26 cellular contexts compared by ENCODE assay signal in the genomic region with DNA sequence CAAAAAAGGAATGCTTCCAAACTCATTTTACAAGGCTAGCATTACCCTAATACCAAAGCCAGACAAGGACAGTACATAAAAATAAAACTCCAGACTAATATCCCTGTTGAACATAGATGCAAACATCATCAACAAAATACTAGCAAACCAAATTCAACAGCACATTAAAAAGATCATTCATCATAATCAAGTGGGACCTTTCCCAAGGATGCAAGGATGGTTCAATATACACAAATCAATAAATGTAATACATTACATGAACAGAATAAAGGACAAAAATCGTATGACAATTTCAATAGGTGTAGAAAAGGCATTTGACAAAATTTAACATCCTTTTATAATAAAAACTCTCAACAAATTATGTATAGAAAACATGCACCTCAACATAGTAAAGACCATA.
"Had no signal": no experiment of that assay in that cellular context is flagged by ENCODE, and none has a peak within 500 bp of the region (broad histone marks: within the 10 kb centered on the region; RNA-seq: fewer than 3 reads in every experiment).

No MANE protein-coding gene starts in this region.

- H3K27me3 ChIP-seq: colonic mucosa, esophagus muscularis mucosa, esophagus squamous epithelium, foreskin keratinocyte, gastrocnemius medialis, gastroesophageal sphincter, heart left ventricle, heart right ventricle had no signal

- H3K9me3 ChIP-seq: colonic mucosa, gastrocnemius medialis had no signal

- FAIRE-seq: endometrium, endothelial cell of umbilical vein had no signal

- H3K4me3 ChIP-seq: colonic mucosa, coronary artery, dorsolateral prefrontal cortex, esophagus muscularis mucosa, esophagus squamous epithelium, gastrocnemius medialis, gastroesophageal sphincter, heart left ventricle, heart right ventricle had no signal

- ATAC-seq: effector memory CD8-positive, alpha-beta T cell; esophagus mucosa; foreskin keratinocyte; gastrocnemius medialis; gastroesophageal sphincter; heart left ventricle; heart right ventricle had no signal

- H3K27ac ChIP-seq: colonic mucosa, coronary artery, dorsolateral prefrontal cortex, epithelial cell of prostate, esophagus muscularis mucosa, esophagus squamous epithelium, foreskin keratinocyte, gastrocnemius medialis, gastroesophageal sphincter, heart left ventricle, heart right ventricle had no signal

- H3K36me3 ChIP-seq: colonic mucosa, esophagus muscularis mucosa, esophagus squamous epithelium, gastrocnemius medialis, gastroesophageal sphincter, heart left ventricle, heart right ventricle had no signal

- H3K4me1 ChIP-seq: colonic mucosa, esophagus muscularis mucosa, esophagus squamous epithelium, foreskin keratinocyte, gastrocnemius medialis, gastroesophageal sphincter, heart left ventricle, heart right ventricle had no signal

- DNase-seq: colonic mucosa; cortex of kidney; dermis blood vessel endothelial cell; dorsolateral prefrontal cortex; effector CD4-positive, alpha-beta T cell; effector CD8-positive, alpha-beta T cell; effector memory CD4-positive, alpha-beta T cell; effector memory CD8-positive, alpha-beta T cell; endodermal cell; erythroblast; esophagus squamous epithelium; foreskin fibroblast; foreskin keratinocyte; foreskin melanocyte; gastrocnemius medialis; glutamatergic neuron; head of caudate nucleus; heart left ventricle; heart right ventricle had no signal
